Comparison of ENCODE assay signal across 2 cellular contexts in the genomic region with DNA sequence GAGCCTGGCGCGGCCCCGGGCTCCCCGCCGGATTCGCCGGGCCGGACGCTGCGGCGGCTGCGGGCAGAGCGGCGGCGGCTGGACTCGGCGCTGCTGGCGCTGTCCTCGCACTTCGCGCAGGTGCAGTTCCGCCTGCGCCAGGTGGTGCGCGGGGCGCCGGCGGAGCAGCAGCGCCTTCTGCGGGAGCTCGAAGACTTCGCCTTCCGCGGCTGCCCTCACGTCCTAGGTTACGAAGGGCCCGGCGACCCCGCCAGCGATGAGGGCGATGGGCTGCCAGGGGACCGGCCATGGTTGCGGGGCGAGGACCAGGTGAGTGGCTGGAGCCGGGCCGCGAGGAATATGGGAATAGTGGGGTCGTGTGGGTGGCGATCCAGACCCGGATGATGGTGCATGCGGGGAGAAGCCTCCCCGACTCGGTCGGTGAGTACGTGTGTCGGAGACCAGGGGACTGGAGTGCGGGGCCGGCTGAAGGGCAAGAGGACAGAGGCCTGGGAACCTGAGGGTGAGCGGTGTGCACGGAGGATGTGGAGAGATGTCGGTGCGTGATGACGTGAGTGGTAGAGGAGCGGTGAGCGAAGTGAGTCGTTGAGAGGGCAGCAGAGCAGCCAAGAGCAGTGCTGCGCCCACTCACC.
TF ChIP-seq lines count a peak whose summit lies in the region.

No MANE protein-coding gene starts in this region.

TF ChIP-seq in HEK293, 187 proteins besides CTCF, POLR2A, EP300 and RAD21 (continued from another document):
- TF ChIP-seq, protein P1, sequence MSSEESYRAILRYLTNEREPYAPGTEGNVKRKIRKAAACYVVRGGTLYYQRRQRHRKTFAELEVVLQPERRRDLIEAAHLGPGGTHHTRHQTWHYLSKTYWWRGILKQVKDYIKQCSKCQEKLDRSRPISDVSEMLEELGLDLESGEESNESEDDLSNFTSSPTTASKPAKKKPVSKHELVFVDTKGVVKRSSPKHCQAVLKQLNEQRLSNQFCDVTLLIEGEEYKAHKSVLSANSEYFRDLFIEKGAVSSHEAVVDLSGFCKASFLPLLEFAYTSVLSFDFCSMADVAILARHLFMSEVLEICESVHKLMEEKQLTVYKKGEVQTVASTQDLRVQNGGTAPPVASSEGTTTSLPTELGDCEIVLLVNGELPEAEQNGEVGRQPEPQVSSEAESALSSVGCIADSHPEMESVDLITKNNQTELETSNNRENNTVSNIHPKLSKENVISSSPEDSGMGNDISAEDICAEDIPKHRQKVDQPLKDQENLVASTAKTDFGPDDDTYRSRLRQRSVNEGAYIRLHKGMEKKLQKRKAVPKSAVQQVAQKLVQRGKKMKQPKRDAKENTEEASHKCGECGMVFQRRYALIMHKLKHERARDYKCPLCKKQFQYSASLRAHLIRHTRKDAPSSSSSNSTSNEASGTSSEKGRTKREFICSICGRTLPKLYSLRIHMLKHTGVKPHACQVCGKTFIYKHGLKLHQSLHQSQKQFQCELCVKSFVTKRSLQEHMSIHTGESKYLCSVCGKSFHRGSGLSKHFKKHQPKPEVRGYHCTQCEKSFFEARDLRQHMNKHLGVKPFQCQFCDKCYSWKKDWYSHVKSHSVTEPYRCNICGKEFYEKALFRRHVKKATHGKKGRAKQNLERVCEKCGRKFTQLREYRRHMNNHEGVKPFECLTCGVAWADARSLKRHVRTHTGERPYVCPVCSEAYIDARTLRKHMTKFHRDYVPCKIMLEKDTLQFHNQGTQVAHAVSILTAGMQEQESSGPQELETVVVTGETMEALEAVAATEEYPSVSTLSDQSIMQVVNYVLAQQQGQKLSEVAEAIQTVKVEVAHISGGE (tag by site-specific recombination; conservative IDR thresholded peaks at IDR 0.05; ENCODE audit: low read depth), result peak; percentile 34; the same call in 1 of the 2 replicates
- TF ChIP-seq, protein P2, sequence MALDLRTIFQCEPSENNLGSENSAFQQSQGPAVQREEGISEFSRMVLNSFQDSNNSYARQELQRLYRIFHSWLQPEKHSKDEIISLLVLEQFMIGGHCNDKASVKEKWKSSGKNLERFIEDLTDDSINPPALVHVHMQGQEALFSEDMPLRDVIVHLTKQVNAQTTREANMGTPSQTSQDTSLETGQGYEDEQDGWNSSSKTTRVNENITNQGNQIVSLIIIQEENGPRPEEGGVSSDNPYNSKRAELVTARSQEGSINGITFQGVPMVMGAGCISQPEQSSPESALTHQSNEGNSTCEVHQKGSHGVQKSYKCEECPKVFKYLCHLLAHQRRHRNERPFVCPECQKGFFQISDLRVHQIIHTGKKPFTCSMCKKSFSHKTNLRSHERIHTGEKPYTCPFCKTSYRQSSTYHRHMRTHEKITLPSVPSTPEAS (tag by site-specific recombination; IDR thresholded peaks at IDR 0.05), result peak; percentile 20; the same call in 1 of the 2 replicates
- TF ChIP-seq ZFHX2 (tag by site-specific recombination; conservative IDR thresholded peaks at IDR 0.05), result peak; percentile 68
- 0 out of 2 replicates have a peak, but pooled peaks have one; percentile 27 for TF ChIP-seq ZNF777 (tag by site-specific recombination; IDR thresholded peaks at IDR 0.05; ENCODE audit: borderline replicate concordance)
- TF ChIP-seq ZBTB17 (tag by site-specific recombination; IDR thresholded peaks at IDR 0.05), result peak; percentile 90
- TF ChIP-seq ZSCAN30 (tag by site-specific recombination; IDR thresholded peaks at IDR 0.05), result no peak
- peak; percentile 77 for TF ChIP-seq ZNF501 (tag by site-specific recombination; IDR thresholded peaks at IDR 0.05)
- peak; percentile 57; the same call in 1 of the 2 replicates for TF ChIP-seq ZFP69B (tag by site-specific recombination; IDR thresholded peaks at IDR 0.05)
TF ChIP-seq in HEK293: peak in this region for 36.

TF ChIP-seq in GM12878, 131 proteins besides CTCF, POLR2A, EP300 and RAD21 (continued from another document and continues in another):
- TF ChIP-seq, protein P3, sequence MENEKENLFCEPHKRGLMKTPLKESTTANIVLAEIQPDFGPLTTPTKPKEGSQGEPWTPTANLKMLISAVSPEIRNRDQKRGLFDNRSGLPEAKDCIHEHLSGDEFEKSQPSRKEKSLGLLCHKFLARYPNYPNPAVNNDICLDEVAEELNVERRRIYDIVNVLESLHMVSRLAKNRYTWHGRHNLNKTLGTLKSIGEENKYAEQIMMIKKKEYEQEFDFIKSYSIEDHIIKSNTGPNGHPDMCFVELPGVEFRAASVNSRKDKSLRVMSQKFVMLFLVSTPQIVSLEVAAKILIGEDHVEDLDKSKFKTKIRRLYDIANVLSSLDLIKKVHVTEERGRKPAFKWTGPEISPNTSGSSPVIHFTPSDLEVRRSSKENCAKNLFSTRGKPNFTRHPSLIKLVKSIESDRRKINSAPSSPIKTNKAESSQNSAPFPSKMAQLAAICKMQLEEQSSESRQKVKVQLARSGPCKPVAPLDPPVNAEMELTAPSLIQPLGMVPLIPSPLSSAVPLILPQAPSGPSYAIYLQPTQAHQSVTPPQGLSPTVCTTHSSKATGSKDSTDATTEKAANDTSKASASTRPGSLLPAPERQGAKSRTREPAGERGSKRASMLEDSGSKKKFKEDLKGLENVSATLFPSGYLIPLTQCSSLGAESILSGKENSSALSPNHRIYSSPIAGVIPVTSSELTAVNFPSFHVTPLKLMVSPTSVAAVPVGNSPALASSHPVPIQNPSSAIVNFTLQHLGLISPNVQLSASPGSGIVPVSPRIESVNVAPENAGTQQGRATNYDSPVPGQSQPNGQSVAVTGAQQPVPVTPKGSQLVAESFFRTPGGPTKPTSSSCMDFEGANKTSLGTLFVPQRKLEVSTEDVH (IDR thresholded peaks at IDR 0.05; ENCODE audit: low read depth, partially characterized antibody), result no peak
- TF ChIP-seq DPF2 (IDR thresholded peaks at IDR 0.05) (0 out of 2 replicates have a peak, but pooled peaks have one; percentile 18), EGR1 (IDR thresholded peaks at IDR 0.05; ENCODE audit: borderline replicate concordance in 1 of 2, low read depth in 2 of 2, low read length in 2 of 2) (no peak), SPI1 (IDR thresholded peaks at IDR 0.05; ENCODE audit: borderline replicate concordance, insufficient read depth, low read depth, low read length) (no peak), TCF7 (IDR thresholded peaks at IDR 0.05; ENCODE audit: borderline replicate concordance) (no peak), PAX8 (IDR thresholded peaks at IDR 0.05) (no peak), POLR2AphosphoS5 (IDR thresholded peaks at IDR 0.05; ENCODE audit: low read length) (peak; percentile 65; the same call in 1 of the 2 replicates), PML (IDR thresholded peaks at IDR 0.05; ENCODE audit: low read length) (no peak), RUNX3 (IDR thresholded peaks at IDR 0.05; ENCODE audit: low read length) (no peak), SUPT20H (IDR thresholded peaks at IDR 0.05; ENCODE audit: borderline replicate concordance, control insufficient read depth, low read depth, low read length) (no peak), EED (IDR thresholded peaks at IDR 0.05; ENCODE audit: low read depth) (no peak; the same call in 1 of the 2 replicates), CEBPB (IDR thresholded peaks at IDR 0.05; ENCODE audit: borderline replicate concordance in 1 of 2, low read depth in 2 of 2, low read length in 2 of 2) (no peak), BACH1 (IDR thresholded peaks at IDR 0.05; ENCODE audit: borderline replicate concordance) (peak; percentile 39; the same call in 1 of the 2 replicates), ZNF217 (IDR thresholded peaks at IDR 0.05) (no peak), HDGF (IDR thresholded peaks at IDR 0.05) (peak; percentile 95), TCF3 (IDR thresholded peaks at IDR 0.05; ENCODE audit: borderline replicate concordance, insufficient read depth, low read depth, low read length) (peak; percentile 90), ZZZ3 (IDR thresholded peaks at IDR 0.05; ENCODE audit: control insufficient read depth, insufficient read length, low read depth) (no peak), RFX5 (IDR thresholded peaks at IDR 0.05; ENCODE audit: low read depth, low read length) (no peak), LARP7 (IDR thresholded peaks at IDR 0.05) (peak; percentile 98; the same call in 1 of the 2 replicates), SIN3A (IDR thresholded peaks at IDR 0.05; ENCODE audit: low read depth, low read length) (peak; percentile 7; the same call in 1 of the 2 replicates), ZBED1 (IDR thresholded peaks at IDR 0.05; ENCODE audit: borderline replicate concordance) (no peak), SMAD5 (IDR thresholded peaks at IDR 0.05; ENCODE audit: low read depth) (no peak), YY1 (IDR thresholded peaks at IDR 0.05; ENCODE audit: low read depth, low read length) (no peak), TBL1XR1 (IDR thresholded peaks at IDR 0.05; ENCODE audit: low read depth, low read length) (no peak), BHLHE40 (IDR thresholded peaks at IDR 0.05; ENCODE audit: borderline replicate concordance in 1 of 2, low read depth in 2 of 2, low read length in 1 of 2) (no peak), HDAC6 (IDR thresholded peaks at IDR 0.05; ENCODE audit: unreplicated experiment) (no peak), KAT2A (conservative IDR thresholded peaks at IDR 0.05; ENCODE audit: control insufficient read depth, low read depth, low read length) (no peak), NFYA (IDR thresholded peaks at IDR 0.05; ENCODE audit: borderline replicate concordance, low read depth, low read length) (no peak), PAX5 (IDR thresholded peaks at IDR 0.05; ENCODE audit: borderline replicate concordance, low read depth, low read length) (no peak), CBX3 (IDR thresholded peaks at IDR 0.05; ENCODE audit: borderline replicate concordance, low read depth) (no peak), RCOR1 (conservative IDR thresholded peaks at IDR 0.05; ENCODE audit: low read depth, low read length) (no peak), RAD51 (IDR thresholded peaks at IDR 0.05) (no peak), MYC (IDR thresholded peaks at IDR 0.05; ENCODE audit: insufficient read depth, insufficient read length, insufficient replicate concordance, low read length, severe bottlenecking) (no peak), SMAD1 (IDR thresholded peaks at IDR 0.05; ENCODE audit: low read depth, partially characterized antibody) (no peak), KLF5 (IDR thresholded peaks at IDR 0.05; ENCODE audit: partially characterized antibody) (peak; percentile 2), NR2C1 (IDR thresholded peaks at IDR 0.05) (no peak), CREM (IDR thresholded peaks at IDR 0.05; ENCODE audit: low read depth) (peak; percentile 81), WRNIP1 (IDR thresholded peaks at IDR 0.05; ENCODE audit: borderline replicate concordance, low read depth, low read length) (no peak), MEF2B (IDR thresholded peaks at IDR 0.05; ENCODE audit: partially characterized antibody, poor library complexity, severe bottlenecking) (no peak), ASH2L (IDR thresholded peaks at IDR 0.05; ENCODE audit: borderline replicate concordance, low read depth) (no peak), CREB1 (IDR thresholded peaks at IDR 0.05; ENCODE audit: low read depth) (peak; percentile 82), RBBP5 (conservative IDR thresholded peaks at IDR 0.05) (no peak)
- TF ChIP-seq, protein P4, sequence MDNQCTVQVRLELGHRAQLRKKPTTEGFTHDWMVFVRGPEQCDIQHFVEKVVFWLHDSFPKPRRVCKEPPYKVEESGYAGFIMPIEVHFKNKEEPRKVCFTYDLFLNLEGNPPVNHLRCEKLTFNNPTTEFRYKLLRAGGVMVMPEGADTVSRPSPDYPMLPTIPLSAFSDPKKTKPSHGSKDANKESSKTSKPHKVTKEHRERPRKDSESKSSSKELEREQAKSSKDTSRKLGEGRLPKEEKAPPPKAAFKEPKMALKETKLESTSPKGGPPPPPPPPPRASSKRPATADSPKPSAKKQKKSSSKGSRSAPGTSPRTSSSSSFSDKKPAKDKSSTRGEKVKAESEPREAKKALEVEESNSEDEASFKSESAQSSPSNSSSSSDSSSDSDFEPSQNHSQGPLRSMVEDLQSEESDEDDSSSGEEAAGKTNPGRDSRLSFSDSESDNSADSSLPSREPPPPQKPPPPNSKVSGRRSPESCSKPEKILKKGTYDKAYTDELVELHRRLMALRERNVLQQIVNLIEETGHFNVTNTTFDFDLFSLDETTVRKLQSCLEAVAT (IDR thresholded peaks at IDR 0.05), result peak; percentile 28; the same call in 1 of the 2 replicates
- TF ChIP-seq, protein P5, sequence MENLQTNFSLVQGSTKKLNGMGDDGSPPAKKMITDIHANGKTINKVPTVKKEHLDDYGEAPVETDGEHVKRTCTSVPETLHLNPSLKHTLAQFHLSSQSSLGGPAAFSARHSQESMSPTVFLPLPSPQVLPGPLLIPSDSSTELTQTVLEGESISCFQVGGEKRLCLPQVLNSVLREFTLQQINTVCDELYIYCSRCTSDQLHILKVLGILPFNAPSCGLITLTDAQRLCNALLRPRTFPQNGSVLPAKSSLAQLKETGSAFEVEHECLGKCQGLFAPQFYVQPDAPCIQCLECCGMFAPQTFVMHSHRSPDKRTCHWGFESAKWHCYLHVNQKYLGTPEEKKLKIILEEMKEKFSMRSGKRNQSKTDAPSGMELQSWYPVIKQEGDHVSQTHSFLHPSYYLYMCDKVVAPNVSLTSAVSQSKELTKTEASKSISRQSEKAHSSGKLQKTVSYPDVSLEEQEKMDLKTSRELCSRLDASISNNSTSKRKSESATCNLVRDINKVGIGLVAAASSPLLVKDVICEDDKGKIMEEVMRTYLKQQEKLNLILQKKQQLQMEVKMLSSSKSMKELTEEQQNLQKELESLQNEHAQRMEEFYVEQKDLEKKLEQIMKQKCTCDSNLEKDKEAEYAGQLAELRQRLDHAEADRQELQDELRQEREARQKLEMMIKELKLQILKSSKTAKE (IDR thresholded peaks at IDR 0.05; ENCODE audit: low read depth, poor library complexity, severe bottlenecking), result no peak
- TF ChIP-seq, protein P6, sequence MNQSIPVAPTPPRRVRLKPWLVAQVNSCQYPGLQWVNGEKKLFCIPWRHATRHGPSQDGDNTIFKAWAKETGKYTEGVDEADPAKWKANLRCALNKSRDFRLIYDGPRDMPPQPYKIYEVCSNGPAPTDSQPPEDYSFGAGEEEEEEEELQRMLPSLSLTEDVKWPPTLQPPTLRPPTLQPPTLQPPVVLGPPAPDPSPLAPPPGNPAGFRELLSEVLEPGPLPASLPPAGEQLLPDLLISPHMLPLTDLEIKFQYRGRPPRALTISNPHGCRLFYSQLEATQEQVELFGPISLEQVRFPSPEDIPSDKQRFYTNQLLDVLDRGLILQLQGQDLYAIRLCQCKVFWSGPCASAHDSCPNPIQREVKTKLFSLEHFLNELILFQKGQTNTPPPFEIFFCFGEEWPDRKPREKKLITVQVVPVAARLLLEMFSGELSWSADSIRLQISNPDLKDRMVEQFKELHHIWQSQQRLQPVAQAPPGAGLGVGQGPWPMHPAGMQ (IDR thresholded peaks at IDR 0.05; ENCODE audit: borderline replicate concordance), result no peak
- TF ChIP-seq, protein P7, sequence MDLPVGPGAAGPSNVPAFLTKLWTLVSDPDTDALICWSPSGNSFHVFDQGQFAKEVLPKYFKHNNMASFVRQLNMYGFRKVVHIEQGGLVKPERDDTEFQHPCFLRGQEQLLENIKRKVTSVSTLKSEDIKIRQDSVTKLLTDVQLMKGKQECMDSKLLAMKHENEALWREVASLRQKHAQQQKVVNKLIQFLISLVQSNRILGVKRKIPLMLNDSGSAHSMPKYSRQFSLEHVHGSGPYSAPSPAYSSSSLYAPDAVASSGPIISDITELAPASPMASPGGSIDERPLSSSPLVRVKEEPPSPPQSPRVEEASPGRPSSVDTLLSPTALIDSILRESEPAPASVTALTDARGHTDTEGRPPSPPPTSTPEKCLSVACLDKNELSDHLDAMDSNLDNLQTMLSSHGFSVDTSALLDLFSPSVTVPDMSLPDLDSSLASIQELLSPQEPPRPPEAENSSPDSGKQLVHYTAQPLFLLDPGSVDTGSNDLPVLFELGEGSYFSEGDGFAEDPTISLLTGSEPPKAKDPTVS (IDR thresholded peaks at IDR 0.05; ENCODE audit: low read depth, low read length), result no peak
